15 cellular contexts compared by ENCODE assay signal in the genomic region with DNA sequence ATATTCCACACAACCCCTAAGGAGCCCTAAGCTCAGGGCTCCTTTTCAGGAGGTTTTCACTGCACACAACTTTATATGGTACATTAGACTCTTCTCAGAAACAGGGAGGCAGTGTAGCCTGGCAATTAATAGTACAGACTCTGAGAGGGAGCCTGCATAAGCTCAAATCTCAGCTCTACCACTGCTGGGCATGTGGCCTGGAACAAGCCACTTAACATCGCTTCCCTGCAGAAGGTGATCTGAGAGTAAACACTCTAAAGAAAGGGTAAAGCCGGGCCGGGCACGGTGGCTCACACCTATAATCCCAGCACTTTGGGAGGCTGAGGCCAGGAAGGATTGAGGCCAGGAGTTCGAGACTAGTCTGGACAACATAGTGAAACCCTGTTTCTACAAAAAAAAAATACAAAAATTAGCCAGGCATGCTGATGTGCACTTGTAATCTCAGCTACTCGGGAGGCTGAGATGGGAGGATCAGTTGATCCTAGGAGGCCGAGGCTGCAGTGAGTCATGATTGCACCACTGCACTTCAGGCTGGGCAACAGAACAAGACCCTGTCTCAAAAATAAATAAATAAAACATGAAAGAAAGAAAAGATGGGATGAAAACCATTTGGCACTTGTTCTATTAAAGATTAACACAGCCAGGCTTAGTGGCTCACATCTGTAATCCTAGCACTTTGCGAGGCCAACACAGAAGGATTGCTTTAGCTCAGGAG.
A peak's percentile ranks its signal among the peaks of the same experiment; 100 is the strongest.
DNase-seq lines count a peak whose midpoint lies in the region; ATAC-seq and TF ChIP-seq lines count a peak whose summit lies in the region.
"Had no signal": no experiment of that assay in that cellular context is flagged by ENCODE, and none has a peak within 500 bp of the region (broad histone marks: within the 10 kb centered on the region; RNA-seq: fewer than 3 reads in every experiment).

No MANE protein-coding gene starts in this region.

- no peak overlapping the region for H3K4me3 ChIP-seq in heart left ventricle
- H3K4me3 ChIP-seq in Caco-2 (ENCODE audit: low read depth, low read length): no peak overlapping the region
- H3K4me3 ChIP-seq: BLaER1 treated with 17β-estradiol and CSF1 and Interleukin-3, amounts not matched to agents 10 nM and 100 nM; GM23338 had no signal

- CTCF ChIA-PET in Caco-2 (lab: Charles Lee): no interaction called here

- no peaks in the 10 kb centered on the region for H3K9me3 Mint-ChIP-seq in Caco-2 (ENCODE audit: unreplicated experiment)
- H3K9me3 Mint-ChIP-seq: CD8-positive, alpha-beta T cell; GM23338 had no signal

- H3K36me3 Mint-ChIP-seq in Caco-2 (ENCODE audit: insufficient read depth, unreplicated experiment): no peaks in the 10 kb centered on the region
- H3K36me3 Mint-ChIP-seq: CD8-positive, alpha-beta T cell had no signal

- H3K9me3 ChIP-seq in heart left ventricle (no peaks in the 10 kb centered on the region), Caco-2 (no peaks in the 10 kb centered on the region)
- H3K9me3 ChIP-seq: BLaER1 treated with 17β-estradiol and CSF1 and Interleukin-3, amounts not matched to agents 10 nM and 100 nM had no signal

- no peaks in the 10 kb centered on the region for H3K27me3 ChIP-seq in heart left ventricle
- H3K27me3 ChIP-seq in Caco-2 (replicated peaks; ENCODE audit: control insufficient read depth, insufficient read depth, low read length): no peaks in the 10 kb centered on the region
- H3K27me3 ChIP-seq: BLaER1 treated with 17β-estradiol and CSF1 and Interleukin-3, amounts not matched to agents 10 nM and 100 nM had no signal

- BruUV-seq in Caco-2 (replicated peaks; lab: Mats Ljungman, UMichigan): no TSS peak

- 79 to 87% (median 80%) methylated on average over 8 of the region's 8 CpGs for WGBS in heart left ventricle, 4 donors

- intact Hi-C loops in Right ventricle myocardium inferior (cut with DNase I): no loop called here
- intact Hi-C loops in cardiac septum (cut with DNase I): no loop called here
- intact Hi-C loops in heart left ventricle (cut with DNase I): loop anchor here in 3 of 10 donors (5.0 to 10.0 kb wide), 3 partner anchors 98 to 1123 kb away; partner anchors contain the start of gene NETO2 (in 1 of the 3)
- intact Hi-C loops in left ventricle myocardium superior (cut with micrococcal nuclease): no loop called here
- intact Hi-C loops in Caco-2 (cut with micrococcal nuclease; ENCODE audit: unreplicated experiment): no loop called here

- H3K27ac Mint-ChIP-seq in Caco-2 (ENCODE audit: unreplicated experiment): no peak overlapping the region
- H3K27ac Mint-ChIP-seq: B cell; CD8-positive, alpha-beta T cell; GM23338 had no signal

- peaks cover 0 to 5% (median 0%) of the 10 kb centered on the region in 12 donors for H3K4me1 ChIP-seq in heart left ventricle
- no peaks in the 10 kb centered on the region for H3K4me1 ChIP-seq in Caco-2

- no peaks in the 10 kb centered on the region for H3K4me1 Mint-ChIP-seq in Caco-2 (ENCODE audit: low read depth, unreplicated experiment)

- ATAC-seq in Right ventricle myocardium inferior (peak; percentile 84), heart left ventricle (peak; percentile 81 to 93 (median 91)), left ventricle myocardium superior (peak; percentile 95)
- ATAC-seq: CD8-positive, alpha-beta T cell; GM23338 had no signal

- no peaks in the 10 kb centered on the region for H3K36me3 ChIP-seq in heart left ventricle
- H3K36me3 ChIP-seq in Caco-2 (ENCODE audit: control insufficient read depth, insufficient read depth, low read length): no peaks in the 10 kb centered on the region
- H3K36me3 ChIP-seq: BLaER1 treated with 17β-estradiol and CSF1 and Interleukin-3, amounts not matched to agents 10 nM and 100 nM had no signal

- no peaks in the 10 kb centered on the region for H3K27me3 Mint-ChIP-seq in Caco-2 (ENCODE audit: insufficient read depth, unreplicated experiment)
- H3K27me3 Mint-ChIP-seq: B cell had no signal

- H3K27ac ChIP-seq in heart left ventricle: peak overlapping the region in 1 of 12 donors; percentile 27
- H3K27ac ChIP-seq: BLaER1 treated with 17β-estradiol and CSF1 and Interleukin-3, amounts not matched to agents 10 nM and 100 nM had no signal

- H3K4me3 Mint-ChIP-seq in Caco-2 (ENCODE audit: unreplicated experiment): no peak overlapping the region
- H3K4me3 Mint-ChIP-seq: B cell; CD8-positive, alpha-beta T cell; GM23338 had no signal

- POLR2A ChIA-PET in Caco-2 (lab: Charles Lee): no interaction called here

- TF ChIP-seq CTCF in heart left ventricle (IDR thresholded peaks at IDR 0.05) (no peak), Caco-2 (IDR thresholded peaks at IDR 0.05; ENCODE audit: insufficient read depth in 1 of 2, low read depth in 1 of 2, low read length in 1 of 2, severe bottlenecking in 1 of 2, unreplicated experiment in 1 of 2) (no peak)

- DNase-seq in NCI-H2029 treated with DMSO at 0.1 percent for 48 hours (lab: John Stamatoyannopoulos, UW) (peak; percentile 11), NCI-H2029 (lab: John Stamatoyannopoulos, UW) (no peak), Right ventricle myocardium inferior (ENCODE audit: missing footprints) (no peak), cardiac septum (ENCODE audit: low spot score) (no peak), heart left ventricle (peak in 3 of 5 donors; percentile 18 to 62 (median 46)), left ventricle myocardium superior (peak; percentile 43), NAMALWA (ENCODE audit: low spot score) (no peak), Caco-2 (no peak)
- DNase-seq: CD8-positive, alpha-beta T cell; DMS79; GDM1; HCEC 1CT had no signal

- no peak for TF ChIP-seq POLR2A in heart left ventricle (IDR thresholded peaks at IDR 0.05)

Comparison
In these comparisons a context has a peak if more than half of its experiments do, and no peak if none do; other contexts are left out.
1. DNase-seq: peak in NCI-H2029 treated with DMSO at 0.1 percent for 48 hours (single experiment), heart left ventricle (3 of 5) and left ventricle myocardium superior (single experiment); none in NCI-H2029 (single experiment), Right ventricle myocardium inferior (single experiment), cardiac septum (single experiment), NAMALWA (single experiment) and Caco-2 (0 of 2).
2. Peak in every context shown above with its lines, with median percentiles within 50 percentile points of each other: ATAC-seq.